In genomic region chr7:101535333-101535732, GRCh38 we compare ENCODE assay signal across 1 cellular context.
TF ChIP-seq lines count a peak whose summit lies in the region.

No MANE protein-coding gene starts in this region.

TF ChIP-seq in liver, 16 proteins besides CTCF, POLR2A, EP300 and RAD21 (continued from another document):
- TF ChIP-seq TAF1 (conservative IDR thresholded peaks at IDR 0.05) (no peak), SP1 (IDR thresholded peaks at IDR 0.05) (peak; percentile 16), MAX (IDR thresholded peaks at IDR 0.05) (no peak), NR2F2 (IDR thresholded peaks at IDR 0.05) (no peak), HNF4A (conservative IDR thresholded peaks at IDR 0.05) (peak; percentile 82 to 89), EGR1 (IDR thresholded peaks at IDR 0.05; ENCODE audit: low read depth in 2 of 2) (peak; percentile 43 to 73)
